Comparison of ENCODE assay signal across 3 cellular contexts in the genomic region with DNA sequence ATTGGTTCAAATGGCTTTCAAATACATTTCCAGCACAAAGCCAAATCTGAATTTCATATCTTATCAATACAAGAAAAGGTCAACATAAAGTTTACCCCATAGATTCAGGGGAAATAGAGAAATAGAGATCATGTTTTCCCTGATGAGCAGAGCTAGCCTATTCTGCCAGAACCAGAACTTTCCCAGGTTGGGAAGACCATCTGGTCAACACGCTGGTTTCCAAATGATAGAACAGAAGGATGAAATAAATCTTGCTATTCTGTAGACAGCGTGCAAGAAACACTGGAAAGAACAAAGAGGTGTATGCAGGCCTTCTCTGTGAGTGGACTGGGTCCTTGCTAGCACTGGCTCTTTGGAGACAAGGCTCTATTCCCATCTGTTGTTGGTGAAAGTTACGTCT.
"Had no signal": no experiment of that assay in that cellular context is flagged by ENCODE, and none has a peak within 500 bp of the region (broad histone marks: within the 10 kb centered on the region; RNA-seq: fewer than 3 reads in every experiment).

No MANE protein-coding gene starts in this region.

- ATAC-seq: GM12878 had no signal

- H3K4me3 ChIP-seq: GM12878 had no signal

- DNase-seq: GDM1, GF-D8 had no signal
